23 cellular contexts compared by ENCODE assay signal in the genomic region with DNA sequence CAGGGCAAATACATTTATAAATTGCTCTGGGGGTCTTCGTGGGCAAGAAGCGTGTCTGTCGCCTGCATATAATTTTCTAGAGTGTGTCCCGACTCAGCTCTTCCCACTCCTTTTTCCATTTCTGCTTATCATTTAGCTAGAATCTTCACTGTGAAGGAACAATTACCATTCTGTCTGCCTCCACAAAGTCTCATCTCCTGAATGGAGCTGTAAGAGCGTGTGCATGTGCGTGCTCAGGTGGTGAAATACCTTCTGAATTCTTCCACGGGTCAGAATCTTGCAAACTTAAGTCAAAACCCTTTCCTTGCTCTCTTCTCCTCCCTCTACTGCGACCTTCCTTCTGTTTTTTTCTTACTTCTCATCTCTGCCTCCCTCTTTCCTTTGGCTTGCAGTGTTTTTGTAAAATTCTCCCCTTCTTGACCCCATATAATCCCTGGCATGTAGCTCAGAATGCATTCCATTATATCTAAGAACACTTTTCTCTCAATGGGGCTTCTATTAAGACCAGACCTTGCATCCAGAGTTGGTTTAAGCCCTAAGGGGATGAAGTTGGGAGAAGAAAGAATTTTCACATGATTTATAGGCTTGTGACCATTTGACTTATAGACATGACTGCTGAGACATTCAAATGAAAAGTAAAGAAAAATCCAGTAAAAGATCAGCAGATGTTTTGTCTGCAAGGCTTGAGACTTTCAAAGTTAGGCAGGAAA. TPM values are rescaled to one million over a fixed set of nuclear protein-coding genes. Genes with fewer than 3 reads are reported as not detected.
DNase-seq lines count a peak whose midpoint lies in the region; TF ChIP-seq lines count a peak whose summit lies in the region.
"Had no signal": no experiment of that assay in that cellular context is flagged by ENCODE, and none has a peak within 500 bp of the region (broad histone marks: within the 10 kb centered on the region; RNA-seq: fewer than 3 reads in every experiment).

No MANE protein-coding gene starts in this region.

- H3K9ac ChIP-seq in adipocyte (ENCODE audit: low read length) = no peak overlapping the region

- H3K27ac Mint-ChIP-seq in HFFc6 (no peak overlapping the region), mesothelial cell of epicardium (peak overlapping the region; percentile 85)
- H3K27ac Mint-ChIP-seq in activated naive CD8-positive, alpha-beta T cell treated with anti-CD3 and anti-CD28 coated beads for 36 hours = no peak overlapping the region
- H3K27ac Mint-ChIP-seq: CD4-positive, alpha-beta T cell had no signal

- peaks cover 28% of the 10 kb centered on the region for H3K4me1 ChIP-seq in adipocyte (ENCODE audit: control insufficient read depth, insufficient read depth, low read length)
- H3K4me1 ChIP-seq: vagina had no signal

- H3K36me3 ChIP-seq in BJ (ENCODE audit: control insufficient read depth, insufficient read depth, low read length) (no peaks in the 10 kb centered on the region), adipocyte (ENCODE audit: control insufficient read depth, insufficient read depth, low read length, severe bottlenecking) (no peaks in the 10 kb centered on the region)
- H3K36me3 ChIP-seq: prostate gland, vagina had no signal

- POLR2A ChIA-PET in BJ (lab: Charles Lee) = interaction anchor here (0.6 kb wide), 2 partner anchors 68 to 116 kb away, joined by 3 to 7 read pairs; a partner anchor contains a TSS

- H3K4me3 ChIP-seq in BJ (ENCODE audit: low read depth, low read length) = no peak overlapping the region
- no peak overlapping the region for H3K4me3 ChIP-seq in adipocyte (ENCODE audit: low read length)
- H3K4me3 ChIP-seq: prostate gland, vagina had no signal

- no peaks in the 10 kb centered on the region for H3K36me3 Mint-ChIP-seq in HFFc6 (ENCODE audit: low read depth)
- no peaks in the 10 kb centered on the region for H3K36me3 Mint-ChIP-seq in mesothelial cell of epicardium
- H3K36me3 Mint-ChIP-seq in activated naive CD8-positive, alpha-beta T cell treated with anti-CD3 and anti-CD28 coated beads for 36 hours = no peaks in the 10 kb centered on the region

- H3K4me1 Mint-ChIP-seq in HFFc6 (ENCODE audit: low read depth) (peaks cover 60% of the 10 kb centered on the region), mesothelial cell of epicardium (peaks cover 49% of the 10 kb centered on the region)
- no peaks in the 10 kb centered on the region for H3K4me1 Mint-ChIP-seq in activated naive CD8-positive, alpha-beta T cell treated with anti-CD3 and anti-CD28 coated beads for 36 hours

- H3K4me3 Mint-ChIP-seq in HFFc6 (no peak overlapping the region), mesothelial cell of epicardium (no peak overlapping the region)
- no peak overlapping the region for H3K4me3 Mint-ChIP-seq in activated naive CD8-positive, alpha-beta T cell treated with anti-CD3 and anti-CD28 coated beads for 36 hours
- H3K4me3 Mint-ChIP-seq: activated T-cell treated with anti-CD3 and anti-CD28 coated beads, Interleukin-2, amount 50 U/mL, for 4 hours; CD4-positive, alpha-beta T cell had no signal

- H3K27me3 ChIP-seq in BJ (ENCODE audit: control insufficient read depth, insufficient read depth, low read length) (no peaks in the 10 kb centered on the region), adipocyte (replicated peaks; ENCODE audit: control insufficient read depth, insufficient read depth, low read length) (no peaks in the 10 kb centered on the region)
- H3K27me3 ChIP-seq: vagina had no signal

- no peaks in the 10 kb centered on the region for H3K9me3 ChIP-seq in adipocyte (ENCODE audit: control insufficient read depth, low read length)
- H3K9me3 ChIP-seq: prostate gland, vagina had no signal

- CTCF ChIA-PET in BJ (lab: Yijun Ruan, JAX) = no interaction called here

- H3K9me3 Mint-ChIP-seq in HFFc6 (no peaks in the 10 kb centered on the region), mesothelial cell of epicardium (no peaks in the 10 kb centered on the region)
- H3K9me3 Mint-ChIP-seq in activated naive CD8-positive, alpha-beta T cell treated with anti-CD3 and anti-CD28 coated beads for 36 hours = no peaks in the 10 kb centered on the region
- H3K9me3 Mint-ChIP-seq: activated T-cell treated with anti-CD3 and anti-CD28 coated beads, Interleukin-2, amount 50 U/mL, for 4 hours; CD4-positive, alpha-beta T cell had no signal

- DNase-seq in BJ (ENCODE audit: low read depth) = peak; percentile 55
- peak; percentile 18 for DNase-seq in HFFc6
- peak; percentile 66 for DNase-seq in adipocyte (ENCODE audit: low read depth)
- DNase-seq in mesothelial cell of epicardium (ENCODE audit: low spot score in 2 of 2, unreplicated experiment in 2 of 2) = no peak
- DNase-seq in middle frontal gyrus (ENCODE audit: extremely low spot score, low spot score) = no peak
- DNase-seq in activated naive CD8-positive, alpha-beta T cell treated with anti-CD3 and anti-CD28 coated beads for 36 hours = no peak
- DNase-seq in SHP77 treated with DMSO at 0.1 percent for 48 hours (lab: John Stamatoyannopoulos, UW) = no peak
- DNase-seq in cerebellum (ENCODE audit: low spot score) = no peak
- DNase-seq: activated naive CD4-positive, alpha-beta T cell; activated T-cell treated with anti-CD3 and anti-CD28 coated beads, Interleukin-2, amount 50 U/mL, for 4 hours; amygdala; CD4-positive, alpha-beta T cell; DMS79; islet precursor cell; NCI-H1417 treated with DMSO at 0.1 percent for 48 hours; NCI-H2171 treated with DMSO at 0.1 percent for 48 hours; NCI-H526 had no signal

- H3K27me3 Mint-ChIP-seq in HFFc6 (ENCODE audit: insufficient read depth) (no peaks in the 10 kb centered on the region), mesothelial cell of epicardium (ENCODE audit: low read depth) (no peaks in the 10 kb centered on the region)
- H3K27me3 Mint-ChIP-seq in activated naive CD8-positive, alpha-beta T cell treated with anti-CD3 and anti-CD28 coated beads for 36 hours = no peaks in the 10 kb centered on the region

- TF ChIP-seq CTCF in BJ (IDR thresholded peaks at IDR 0.05; ENCODE audit: insufficient read depth, low read depth, low read length) (no peak), HFFc6 (IDR thresholded peaks at IDR 0.05) (no peak), mesothelial cell of epicardium (IDR thresholded peaks at IDR 0.05; ENCODE audit: unreplicated experiment) (no peak)

RNA-seq across cellular contexts. Expression of a gene that starts 25.0 kb away (rescaled TPM):
- polyA plus RNA-seq in BJ (2011; rRNA removed) = 0.26 and 0.27 TPM in 2 replicates
- polyA minus RNA-seq in BJ (2011; rRNA and poly(A)+ RNA removed) = 0.21 and 0.28 TPM in 2 replicates
- 1 to 10 TPM in 2 of 6 experiments, under 1 TPM in 4; 0.48 to 1.0 (median 0.75) TPM for total RNA-seq in HFFc6 (2021; fragmentation: NEBNext Ultra II Directional; extraction: Animal tissue kit (Norgen Biotek cat#: 25700))
- total RNA-seq in mesothelial cell of epicardium (not detected in 3 replicates), cerebellum (not detected)
- total RNA-seq in activated naive CD8-positive, alpha-beta T cell treated with anti-CD3 and anti-CD28 coated beads for 36 hours = not detected
- total RNA-seq: activated CD8-positive, alpha-beta memory T cell treated with anti-CD3 and anti-CD28 coated beads for 36 hours; activated T-cell treated with anti-CD3 and anti-CD28 coated beads, Interleukin-2, amount 50 U/mL, for 4 hours; cardiac septum; CD4-positive, alpha-beta T cell; HepG2; lower leg skin; vagina had no signal
- polyA plus RNA-seq: HepG2 had no signal

Comparison
In these comparisons a context has a peak if more than half of its experiments do, and no peak if none do; other contexts are left out.
1. DNase-seq: peak in BJ (single experiment), HFFc6 (single experiment) and adipocyte (single experiment); none in mesothelial cell of epicardium (0 of 2), middle frontal gyrus (single experiment), activated naive CD8-positive, alpha-beta T cell treated with anti-CD3 and anti-CD28 coated beads for 36 hours (single experiment), SHP77 treated with DMSO at 0.1 percent for 48 hours (single experiment) and cerebellum (single experiment).